ENCODE assay signal across 11 cellular contexts in genomic region chr15:80512729-80513670, GRCh38.
A peak's percentile ranks its signal among the peaks of the same experiment; 100 is the strongest.
DNase-seq lines count a peak whose midpoint lies in the region; ATAC-seq and TF ChIP-seq lines count a peak whose summit lies in the region.
"Had no signal": no experiment of that assay in that cellular context is flagged by ENCODE, and none has a peak within 500 bp of the region (broad histone marks: within the 10 kb centered on the region; RNA-seq: fewer than 3 reads in every experiment).

No MANE protein-coding gene starts in this region.

- peak; percentile 14 for TF ChIP-seq CTCF in neural cell (IDR thresholded peaks at IDR 0.05; ENCODE audit: poor library complexity, severe bottlenecking)
- TF ChIP-seq CTCF in mesothelial cell of epicardium (IDR thresholded peaks at IDR 0.05; ENCODE audit: unreplicated experiment) = no peak

- no peak overlapping the region for H3K9ac ChIP-seq in neural cell (ENCODE audit: low read length)

- no peaks in the 10 kb centered on the region for H3K9me3 Mint-ChIP-seq in stimulated activated effector memory CD8-positive, alpha-beta T cell treated with anti-CD3 and anti-CD28 coated beads, Interleukin-12 subunit alpha, Interleukin-12 subunit beta, amount 100 ng/mL, for 72 hours
- H3K9me3 Mint-ChIP-seq in mesothelial cell of epicardium = peaks cover 32% of the 10 kb centered on the region

- H3K79me2 ChIP-seq in neural cell (replicated peaks; ENCODE audit: insufficient read depth, low read length) = no peaks in the 10 kb centered on the region

- no peak overlapping the region for H3K4me2 ChIP-seq in neural cell (ENCODE audit: low read length)

- H3K36me3 ChIP-seq in neural cell (ENCODE audit: insufficient read depth, low read length) = peaks cover 20% of the 10 kb centered on the region

- H3K27me3 ChIP-seq in neural cell (ENCODE audit: insufficient read depth, low read depth, low read length) = no peaks in the 10 kb centered on the region

- H3K4me3 Mint-ChIP-seq in stimulated activated effector memory CD8-positive, alpha-beta T cell treated with anti-CD3 and anti-CD28 coated beads, Interleukin-12 subunit alpha, Interleukin-12 subunit beta, amount 100 ng/mL, for 72 hours = no peak overlapping the region
- H3K4me3 Mint-ChIP-seq in mesothelial cell of epicardium = no peak overlapping the region

- no peak overlapping the region for H2AFZ ChIP-seq in neural cell (ENCODE audit: low read depth, low read length)

- H3K27ac Mint-ChIP-seq in stimulated activated effector memory CD8-positive, alpha-beta T cell treated with anti-CD3 and anti-CD28 coated beads, Interleukin-12 subunit alpha, Interleukin-12 subunit beta, amount 100 ng/mL, for 72 hours = no peak overlapping the region
- H3K27ac Mint-ChIP-seq in mesothelial cell of epicardium = no peak overlapping the region

- H3F3A ChIP-seq in neural cell (ENCODE audit: insufficient read depth, low read length, poor library complexity, severe bottlenecking) = no peaks in the 10 kb centered on the region

- TF ChIP-seq RAD21 in neural cell (conservative IDR thresholded peaks at IDR 0.05) = no peak

- H3K4me1 Mint-ChIP-seq in stimulated activated effector memory CD8-positive, alpha-beta T cell treated with anti-CD3 and anti-CD28 coated beads, Interleukin-12 subunit alpha, Interleukin-12 subunit beta, amount 100 ng/mL, for 72 hours = peaks cover 6% of the 10 kb centered on the region
- no peaks in the 10 kb centered on the region for H3K4me1 Mint-ChIP-seq in mesothelial cell of epicardium

- H3K27me3 Mint-ChIP-seq in mesothelial cell of epicardium (ENCODE audit: low read depth) = no peaks in the 10 kb centered on the region

- H3K4me3 ChIP-seq in neural cell (ENCODE audit: low read length) = no peak overlapping the region
- H3K4me3 ChIP-seq: skin epidermis had no signal

- no peaks in the 10 kb centered on the region for H4K20me1 ChIP-seq in neural cell (ENCODE audit: insufficient read depth)

- H3K36me3 Mint-ChIP-seq in stimulated activated effector memory CD8-positive, alpha-beta T cell treated with anti-CD3 and anti-CD28 coated beads, Interleukin-12 subunit alpha, Interleukin-12 subunit beta, amount 100 ng/mL, for 72 hours = no peaks in the 10 kb centered on the region
- H3K36me3 Mint-ChIP-seq in mesothelial cell of epicardium = peaks cover 53% of the 10 kb centered on the region

- H3K27ac ChIP-seq in neural cell (ENCODE audit: low read length) = no peak overlapping the region
- H3K27ac ChIP-seq: HL-60 had no signal

- no peak for TF ChIP-seq EP300 in neural cell (conservative IDR thresholded peaks at IDR 0.05; ENCODE audit: poor library complexity, severe bottlenecking)

- H3K9me3 ChIP-seq in neural cell (ENCODE audit: low read length) = peaks cover 5% of the 10 kb centered on the region

- H3K9me2 ChIP-seq in neural cell (ENCODE audit: insufficient read depth, low read length) = no peaks in the 10 kb centered on the region

- DNase-seq in EH (ENCODE audit: low read depth) (peak; percentile 49), M059J (ENCODE audit: low read depth) (peak; percentile 64), cerebellum (ENCODE audit: low spot score) (peak; percentile 71), islet precursor cell (no peak), mesothelial cell of epicardium (ENCODE audit: low spot score in 2 of 2, unreplicated experiment in 2 of 2) (no peak)
- no peak for DNase-seq in stimulated activated effector memory CD8-positive, alpha-beta T cell treated with anti-CD3 and anti-CD28 coated beads, Interleukin-12 subunit alpha, Interleukin-12 subunit beta, amount 100 ng/mL, for 72 hours (ENCODE audit: low spot score in 2 of 2)
- DNase-seq: activated gamma-delta T cell had no signal

- no peak for ATAC-seq in stimulated activated effector memory CD8-positive, alpha-beta T cell treated with anti-CD3 and anti-CD28 coated beads, Interleukin-12 subunit alpha, Interleukin-12 subunit beta, amount 100 ng/mL, for 72 hours
- ATAC-seq in HG03039 (IDR thresholded peaks at IDR 0.05; ENCODE audit: unreplicated experiment) = no peak

TF ChIP-seq in neural cell, 6 proteins besides CTCF, POLR2A, EP300 and RAD21:
- TF ChIP-seq EZH2 (IDR thresholded peaks at IDR 0.05; ENCODE audit: borderline replicate concordance, insufficient read depth, low read length, poor library complexity, severe bottlenecking) = no peak
- no peak for TF ChIP-seq MXI1 (conservative IDR thresholded peaks at IDR 0.05; ENCODE audit: poor library complexity, severe bottlenecking)
- no peak for TF ChIP-seq SMC3 (conservative IDR thresholded peaks at IDR 0.05; ENCODE audit: poor library complexity)
- TF ChIP-seq, protein P1, sequence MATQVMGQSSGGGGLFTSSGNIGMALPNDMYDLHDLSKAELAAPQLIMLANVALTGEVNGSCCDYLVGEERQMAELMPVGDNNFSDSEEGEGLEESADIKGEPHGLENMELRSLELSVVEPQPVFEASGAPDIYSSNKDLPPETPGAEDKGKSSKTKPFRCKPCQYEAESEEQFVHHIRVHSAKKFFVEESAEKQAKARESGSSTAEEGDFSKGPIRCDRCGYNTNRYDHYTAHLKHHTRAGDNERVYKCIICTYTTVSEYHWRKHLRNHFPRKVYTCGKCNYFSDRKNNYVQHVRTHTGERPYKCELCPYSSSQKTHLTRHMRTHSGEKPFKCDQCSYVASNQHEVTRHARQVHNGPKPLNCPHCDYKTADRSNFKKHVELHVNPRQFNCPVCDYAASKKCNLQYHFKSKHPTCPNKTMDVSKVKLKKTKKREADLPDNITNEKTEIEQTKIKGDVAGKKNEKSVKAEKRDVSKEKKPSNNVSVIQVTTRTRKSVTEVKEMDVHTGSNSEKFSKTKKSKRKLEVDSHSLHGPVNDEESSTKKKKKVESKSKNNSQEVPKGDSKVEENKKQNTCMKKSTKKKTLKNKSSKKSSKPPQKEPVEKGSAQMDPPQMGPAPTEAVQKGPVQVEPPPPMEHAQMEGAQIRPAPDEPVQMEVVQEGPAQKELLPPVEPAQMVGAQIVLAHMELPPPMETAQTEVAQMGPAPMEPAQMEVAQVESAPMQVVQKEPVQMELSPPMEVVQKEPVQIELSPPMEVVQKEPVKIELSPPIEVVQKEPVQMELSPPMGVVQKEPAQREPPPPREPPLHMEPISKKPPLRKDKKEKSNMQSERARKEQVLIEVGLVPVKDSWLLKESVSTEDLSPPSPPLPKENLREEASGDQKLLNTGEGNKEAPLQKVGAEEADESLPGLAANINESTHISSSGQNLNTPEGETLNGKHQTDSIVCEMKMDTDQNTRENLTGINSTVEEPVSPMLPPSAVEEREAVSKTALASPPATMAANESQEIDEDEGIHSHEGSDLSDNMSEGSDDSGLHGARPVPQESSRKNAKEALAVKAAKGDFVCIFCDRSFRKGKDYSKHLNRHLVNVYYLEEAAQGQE (IDR thresholded peaks at IDR 0.05; ENCODE audit: borderline replicate concordance) = no peak
- no peak for TF ChIP-seq POLR2AphosphoS5 (IDR thresholded peaks at IDR 0.05)
- no peak for TF ChIP-seq TAF1 (IDR thresholded peaks at IDR 0.05; ENCODE audit: low read depth)

Comparison
In these comparisons a context has a peak if more than half of its experiments do, and no peak if none do; other contexts are left out.
1. DNase-seq: peak in EH (single experiment), M059J (single experiment) and cerebellum (single experiment); none in stimulated activated effector memory CD8-positive, alpha-beta T cell treated with anti-CD3 and anti-CD28 coated beads, Interleukin-12 subunit alpha, Interleukin-12 subunit beta, amount 100 ng/mL, for 72 hours (0 of 2), islet precursor cell (single experiment) and mesothelial cell of epicardium (0 of 2).